ENCODE assay signal across 20 cellular contexts in the genomic region with DNA sequence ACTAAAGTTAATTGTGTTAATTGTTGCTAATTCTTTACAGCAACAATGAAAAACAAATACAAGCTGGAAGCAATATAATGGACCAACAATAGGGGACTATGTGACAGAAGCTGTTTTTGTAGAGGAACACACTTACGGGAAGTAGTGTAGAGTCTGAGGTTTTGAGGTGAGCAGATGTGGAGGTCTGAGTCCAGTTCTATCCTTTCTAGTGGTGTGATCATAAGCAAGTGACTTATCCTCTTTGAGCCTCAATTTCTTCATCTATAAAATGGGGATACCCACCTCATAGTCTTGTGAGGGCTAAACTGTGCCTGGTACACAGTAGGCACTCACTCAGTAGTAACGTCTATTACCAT. TPM values are rescaled to one million over a fixed set of nuclear protein-coding genes. Genes with fewer than 3 reads are reported as not detected.
DNase-seq lines count a peak whose midpoint lies in the region; ATAC-seq and TF ChIP-seq lines count a peak whose summit lies in the region.
"Had no signal": no experiment of that assay in that cellular context is flagged by ENCODE, and none has a peak within 500 bp of the region (broad histone marks: within the 10 kb centered on the region; RNA-seq: fewer than 3 reads in every experiment).

No MANE protein-coding gene starts in this region.

- H2AFZ ChIP-seq in H9 (ENCODE audit: low read length): no peak overlapping the region
- no peak overlapping the region for H2AFZ ChIP-seq in OCI-LY7 (ENCODE audit: low read length)

- BruUV-seq in OCI-LY7 (replicated peaks; lab: Mats Ljungman, UMichigan): no TSS peak

- H2BK20ac ChIP-seq in H9 (ENCODE audit: low read depth, low read length, poor library complexity, severe bottlenecking): no peak overlapping the region

- no peaks in the 10 kb centered on the region for H3K9me2 ChIP-seq in OCI-LY7 (ENCODE audit: insufficient read depth, low read length)

- no peak overlapping the region for H3K4me3 Mint-ChIP-seq in activated CD4-positive, alpha-beta T cell treated with anti-CD3 and anti-CD28 coated beads, Interleukin-2, amount 10 ng/mL, durations not matched to agents 24 days and 14 days
- no peak overlapping the region for H3K4me3 Mint-ChIP-seq in H9
- H3K4me3 Mint-ChIP-seq: IgD-negative memory B cell had no signal

- no peaks in the 10 kb centered on the region for H3K9me3 Mint-ChIP-seq in activated CD4-positive, alpha-beta T cell treated with anti-CD3 and anti-CD28 coated beads, Interleukin-2, amount 10 ng/mL, durations not matched to agents 24 days and 14 days
- H3K9me3 Mint-ChIP-seq in H9: peaks cover 0 to 2% of the 10 kb centered on the region in 2 experiments; a peak in 2 of 5 replicates

- peaks cover 39% of the 10 kb centered on the region for H3K27me3 Mint-ChIP-seq in activated CD4-positive, alpha-beta T cell treated with anti-CD3 and anti-CD28 coated beads, Interleukin-2, amount 10 ng/mL, durations not matched to agents 24 days and 14 days
- H3K27me3 Mint-ChIP-seq in H9 (ENCODE audit: low read depth): no peaks in the 10 kb centered on the region; the same call in 1 of the 2 replicates
- H3K27me3 Mint-ChIP-seq: IgD-negative memory B cell had no signal

- no peak overlapping the region for H3K9ac ChIP-seq in H9 (ENCODE audit: extremely low read depth, insufficient read length, low read length)

- H3K23me2 ChIP-seq in H9 (ENCODE audit: insufficient read length, low read depth, low read length, poor library complexity, severe bottlenecking): no peaks in the 10 kb centered on the region

- H3K79me2 ChIP-seq in H9 (ENCODE audit: insufficient read depth, low read length) (no peaks in the 10 kb centered on the region), OCI-LY7 (ENCODE audit: insufficient read depth, low read depth, low read length) (no peaks in the 10 kb centered on the region)

- no peak overlapping the region for H4K91ac ChIP-seq in H9 (ENCODE audit: insufficient read length, low read depth, low read length)

- peak; percentile 59 for DNase-seq in activated CD4-positive, alpha-beta T cell treated with anti-CD3 and anti-CD28 coated beads, Interleukin-2, amount 10 ng/mL, durations not matched to agents 24 days and 14 days
- DNase-seq in activated CD4-positive, alpha-beta T cell treated with anti-CD3 and anti-CD28 coated beads for 48 hours: no peak
- DNase-seq in H9 (no peak), OCI-LY7 (ENCODE audit: low spot score) (no peak), esophagus muscularis mucosa (ENCODE audit: extremely low spot score) (peak; percentile 29), NCI-H82 treated with DMSO at 0.1 percent for 48 hours (lab: John Stamatoyannopoulos, UW; ENCODE audit: unreplicated experiment) (no peak)
- DNase-seq: Calu3, DMS79 treated with DMSO at 0.1 percent for 48 hours, GF-D8, Karpas-422, NCI-H1105 treated with DMSO at 0.1 percent for 48 hours, NCI-H1930, NCI-H2107, NCI-H524, NCI-H748 treated with DMSO at 0.1 percent for 48 hours, Right ventricle myocardium superior had no signal

- no peak for ATAC-seq in HG02759 (IDR thresholded peaks at IDR 0.05; ENCODE audit: unreplicated experiment)

- H3K4me2 ChIP-seq in H9 (ENCODE audit: insufficient read depth, insufficient read length, low read length) (no peak overlapping the region), OCI-LY7 (ENCODE audit: low read length) (no peak overlapping the region)

- H4K5ac ChIP-seq in H9 (ENCODE audit: insufficient read length, low read depth, low read length): no peak overlapping the region

- H3K4me1 ChIP-seq in H9 (ENCODE audit: insufficient read depth, low read length): no peaks in the 10 kb centered on the region
- no peaks in the 10 kb centered on the region for H3K4me1 ChIP-seq in OCI-LY7 (ENCODE audit: insufficient read depth, low read length, poor library complexity, severe bottlenecking)
- H3K4me1 ChIP-seq in esophagus muscularis mucosa: no peaks in the 10 kb centered on the region

- no peak overlapping the region for H2BK120ac ChIP-seq in H9 (ENCODE audit: low read depth, low read length, poor library complexity, severe bottlenecking)

- H3K36me3 Mint-ChIP-seq in activated CD4-positive, alpha-beta T cell treated with anti-CD3 and anti-CD28 coated beads, Interleukin-2, amount 10 ng/mL, durations not matched to agents 24 days and 14 days (ENCODE audit: low read depth): no peaks in the 10 kb centered on the region
- H3K36me3 Mint-ChIP-seq in H9 (ENCODE audit: insufficient read depth in 1 of 3, low read depth in 3 of 3): no peaks in the 10 kb centered on the region; a peak in 1 of 7 replicates

- H2BK5ac ChIP-seq in H9 (ENCODE audit: insufficient read length, low read length): no peak overlapping the region

- H3K27me3 ChIP-seq in H9 (ENCODE audit: insufficient read depth, low read length) (no peaks in the 10 kb centered on the region; the same call in 1 of the 2 replicates), esophagus muscularis mucosa (no peaks in the 10 kb centered on the region)
- H3K27me3 ChIP-seq: SJSA1 had no signal

- H2AK5ac ChIP-seq in H9 (ENCODE audit: insufficient read length, low read length): no peak overlapping the region

- CTCF ChIA-PET in OCI-LY7 (lab: Charles Lee; ENCODE audit: unreplicated experiment): no interaction called here

- POLR2A ChIA-PET in OCI-LY7 (lab: Charles Lee): interaction anchor here (1.0 to 1.6 kb wide), 3 partner anchors 9 to 41 kb away, joined by 3 to 4 read pairs (median 3); a partner anchor contains a TSS

- H3K79me1 ChIP-seq in H9 (ENCODE audit: insufficient read depth, low read depth, low read length, poor library complexity, severe bottlenecking): no peaks in the 10 kb centered on the region

- H3K9me3 ChIP-seq in H9 (ENCODE audit: control insufficient read depth, low read depth, low read length) (no peaks in the 10 kb centered on the region), OCI-LY7 (ENCODE audit: low read length) (no peaks in the 10 kb centered on the region), esophagus muscularis mucosa (no peaks in the 10 kb centered on the region)
- H3K9me3 ChIP-seq: SJSA1 had no signal

- H3T11ph ChIP-seq in H9 (ENCODE audit: low read length): no peak overlapping the region

- H3K56ac ChIP-seq in H9 (ENCODE audit: insufficient read length, low read depth, low read length): no peak overlapping the region

- no peak for TF ChIP-seq POLR2A in esophagus muscularis mucosa (IDR thresholded peaks at IDR 0.05; ENCODE audit: low read depth)

- peaks cover 22% of the 10 kb centered on the region for H3K4me1 Mint-ChIP-seq in activated CD4-positive, alpha-beta T cell treated with anti-CD3 and anti-CD28 coated beads, Interleukin-2, amount 10 ng/mL, durations not matched to agents 24 days and 14 days
- peaks cover 10 to 17% of the 10 kb centered on the region in 2 experiments for H3K4me1 Mint-ChIP-seq in H9

- no peak overlapping the region for H3K4me3 ChIP-seq in OCI-LY7 (ENCODE audit: low read depth, low read length, poor library complexity, severe bottlenecking)
- H3K4me3 ChIP-seq in esophagus muscularis mucosa: no peak overlapping the region
- H3K4me3 ChIP-seq: SJSA1 had no signal

- H3K36me3 ChIP-seq in OCI-LY7 (ENCODE audit: insufficient read depth, low read length): no peaks in the 10 kb centered on the region
- H3K36me3 ChIP-seq in esophagus muscularis mucosa: no peaks in the 10 kb centered on the region
- H3K36me3 ChIP-seq: SJSA1 had no signal

- H3K14ac ChIP-seq in H9 (ENCODE audit: insufficient read depth, low read length): no peak overlapping the region

- no peak overlapping the region for H3K23ac ChIP-seq in H9 (ENCODE audit: insufficient read length, low read depth, low read length)

- intact Hi-C loops in activated CD4-positive, alpha-beta T cell treated with anti-CD3 and anti-CD28 coated beads, Interleukin-2, amount 10 ng/mL, durations not matched to agents 24 days and 14 days (cut with micrococcal nuclease): no loop called here
- intact Hi-C loops in OCI-LY7 (cut with micrococcal nuclease; ENCODE audit: unreplicated experiment): no loop called here
- intact Hi-C loops in esophagus muscularis mucosa (cut with DNase I): no loop called here

- TF ChIP-seq CTCF in H9 (conservative IDR thresholded peaks at IDR 0.05) (peak; percentile 6; the same call in 2 of the 3 replicates), OCI-LY7 (conservative IDR thresholded peaks at IDR 0.05; ENCODE audit: low read length) (0 out of 2 replicates have a peak, but pooled peaks have one; percentile 21), esophagus muscularis mucosa (IDR thresholded peaks at IDR 0.05) (no peak)

- H3K27ac ChIP-seq in H9 (ENCODE audit: insufficient read length, low read depth, low read length): no peak overlapping the region
- no peak overlapping the region for H3K27ac ChIP-seq in OCI-LY7 (ENCODE audit: low read depth, low read length, poor library complexity, severe bottlenecking)
- H3K27ac ChIP-seq in esophagus muscularis mucosa (replicated peaks in 1 of 4): no peak overlapping the region
- H3K27ac ChIP-seq: HL-60, SJSA1 had no signal

- H4K8ac ChIP-seq in H9 (replicated peaks; ENCODE audit: insufficient read length, low read depth, low read length): no peak overlapping the region

- H3K4ac ChIP-seq in H9 (ENCODE audit: low read depth, low read length): no peak overlapping the region

- no CpG with 5 or more reads among the region's 2 CpGs for WGBS in H9 (ENCODE audit: extremely low coverage, insufficient read length, low lambda C conversion rate)
- 73% methylated on average over 2 of the region's 2 CpGs for WGBS in esophagus muscularis mucosa

- H3K18ac ChIP-seq in H9 (ENCODE audit: insufficient read length, low read depth, low read length): no peak overlapping the region

- TF ChIP-seq EP300 in esophagus muscularis mucosa (IDR thresholded peaks at IDR 0.05): no peak

- H2BK12ac ChIP-seq in H9 (ENCODE audit: insufficient read length, low read depth, low read length): no peak overlapping the region

- no peak overlapping the region for H2BK15ac ChIP-seq in H9 (ENCODE audit: low read depth, low read length)

- no peak overlapping the region for H3K27ac Mint-ChIP-seq in activated CD4-positive, alpha-beta T cell treated with anti-CD3 and anti-CD28 coated beads, Interleukin-2, amount 10 ng/mL, durations not matched to agents 24 days and 14 days
- H3K27ac Mint-ChIP-seq in H9: no peak overlapping the region
- H3K27ac Mint-ChIP-seq: IgD-negative memory B cell had no signal

- H4K20me1 ChIP-seq in H9 (ENCODE audit: control insufficient read depth, insufficient read depth, insufficient read length): no peaks in the 10 kb centered on the region
- H4K20me1 ChIP-seq in OCI-LY7 (ENCODE audit: insufficient read depth, low read length): no peaks in the 10 kb centered on the region

RNA-seq across cellular contexts. Expression of a gene that starts 28.3 kb away (rescaled TPM):
- 29.2 and 31.0 TPM in 2 replicates for total RNA-seq in activated CD4-positive, alpha-beta T cell treated with anti-CD3 and anti-CD28 coated beads, Interleukin-2, amount 10 ng/mL, durations not matched to agents 24 days and 14 days
- total RNA-seq in H9 (2021) (30.1 and 32.8 TPM in 2 replicates), OCI-LY7 (2022) (35.2 and 35.3 TPM in 2 replicates), esophagus muscularis mucosa (10 to 100 TPM; 19.5 to 33.4 (median 26.2) TPM)
- 22.2 and 26.5 TPM in 2 replicates for total RNA-seq in OCI-LY7 (2014; rRNA removed; shearing (Covaris generic))

RNA-seq across cellular contexts. Expression of a gene that starts 28.6 kb away (rescaled TPM):
- 169 and 170 TPM in 2 replicates for total RNA-seq in activated CD4-positive, alpha-beta T cell treated with anti-CD3 and anti-CD28 coated beads, Interleukin-2, amount 10 ng/mL, durations not matched to agents 24 days and 14 days
- total RNA-seq in H9 (2021) (142 and 147 TPM in 2 replicates), OCI-LY7 (2022) (234 and 279 TPM in 2 replicates), esophagus muscularis mucosa (10 to 100 TPM; 53.6 to 67.9 (median 62.9) TPM)
- total RNA-seq in OCI-LY7 (2014; rRNA removed; shearing (Covaris generic)): 97.5 and 106 TPM in 2 replicates

Comparison
In these comparisons a context has a peak if more than half of its experiments do, and no peak if none do; other contexts are left out.
1. DNase-seq: peak in activated CD4-positive, alpha-beta T cell treated with anti-CD3 and anti-CD28 coated beads, Interleukin-2, amount 10 ng/mL, durations not matched to agents 24 days and 14 days (single experiment) and esophagus muscularis mucosa (single experiment); none in activated CD4-positive, alpha-beta T cell treated with anti-CD3 and anti-CD28 coated beads for 48 hours (single experiment), H9 (single experiment), OCI-LY7 (single experiment) and NCI-H82 treated with DMSO at 0.1 percent for 48 hours (single experiment).
2. CTCF ChIP-seq: peak in H9 (single experiment) and OCI-LY7 (single experiment); none in esophagus muscularis mucosa (0 of 3).